10 cellular contexts compared by ENCODE assay signal in the genomic region with DNA sequence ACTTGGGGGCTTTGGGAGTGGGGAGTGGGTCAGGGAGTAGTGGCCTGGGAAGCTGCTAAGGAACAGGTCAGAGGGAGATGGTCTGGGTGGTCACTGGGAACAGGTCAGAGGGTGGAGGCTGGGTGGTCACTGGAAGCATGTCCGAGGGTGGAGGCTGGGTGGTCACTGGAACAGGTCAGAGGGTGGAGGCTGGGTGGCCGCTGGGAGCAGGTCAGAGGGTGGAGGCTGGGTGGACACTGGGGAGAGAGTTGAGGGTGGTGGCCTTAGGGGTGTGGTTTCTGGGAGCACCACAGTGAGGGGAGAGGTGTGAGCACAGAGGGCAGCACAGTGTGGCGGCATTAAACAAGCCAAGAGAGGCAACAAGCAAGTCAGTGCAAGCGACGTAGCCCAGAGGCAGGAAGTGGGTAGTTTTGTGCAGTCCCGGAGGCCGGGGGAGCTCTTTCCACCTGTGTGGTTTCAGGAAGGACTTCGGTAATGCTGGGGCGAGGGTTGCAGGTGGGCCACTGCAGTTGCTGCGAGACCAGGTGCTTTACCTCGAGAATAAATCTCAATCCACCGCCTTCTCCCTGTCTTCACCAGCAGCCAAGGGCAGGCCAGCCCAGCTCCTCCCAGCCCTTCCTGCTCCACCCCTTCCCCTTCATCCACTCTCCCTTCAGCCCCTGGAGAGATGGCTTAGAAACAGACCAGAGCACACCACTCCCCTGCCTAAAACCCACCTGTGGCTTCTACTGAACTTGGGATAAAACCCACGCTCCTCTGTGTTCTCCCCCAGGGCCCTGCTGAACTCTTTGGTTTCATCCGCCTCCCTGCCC. TPM values are rescaled to one million over a fixed set of nuclear protein-coding genes. Genes with fewer than 3 reads are reported as not detected.
DNase-seq lines count a peak whose midpoint lies in the region; ATAC-seq and TF ChIP-seq lines count a peak whose summit lies in the region.
"Had no signal": no experiment of that assay in that cellular context is flagged by ENCODE, and none has a peak within 500 bp of the region (broad histone marks: within the 10 kb centered on the region; RNA-seq: fewer than 3 reads in every experiment).

No MANE protein-coding gene starts in this region.

- H3K4ac ChIP-seq in IMR-90 (ENCODE audit: low read depth, low read length), result no peak overlapping the region

- H3K79me1 ChIP-seq in IMR-90 (ENCODE audit: low read depth in 1 of 2, low read length in 2 of 2), result no peaks in the 10 kb centered on the region

- dilution Hi-C loops in IMR-90 (cut with HindIII; ENCODE audit: low sequenced_read_pairs, unreplicated experiment), result no loop called here

- H3K27me3 ChIP-seq in IMR-90 (ENCODE audit: control insufficient read depth, insufficient read depth, low read length), result peaks cover 13% of the 10 kb centered on the region
- no peaks in the 10 kb centered on the region for H3K27me3 ChIP-seq in tibial nerve
- H3K27me3 ChIP-seq in heart right ventricle, result peaks cover 0 to 33% (median 22%) of the 10 kb centered on the region in 7 donors
- H3K27me3 ChIP-seq: pancreas had no signal

- peaks cover 9% of the 10 kb centered on the region for H3K9me1 ChIP-seq in IMR-90 (ENCODE audit: insufficient read depth, low read length)

- H3K56ac ChIP-seq in IMR-90 (ENCODE audit: extremely low read depth, insufficient read depth, low read length), result no peak overlapping the region

- no peak overlapping the region for H2BK120ac ChIP-seq in IMR-90 (ENCODE audit: low read depth, low read length)

- no peak overlapping the region for H2AK5ac ChIP-seq in IMR-90 (ENCODE audit: low read depth, low read length)

- TF ChIP-seq CTCF in IMR-90 (conservative IDR thresholded peaks at IDR 0.05; ENCODE audit: low read depth, low read length) (no peak), tibial nerve (IDR thresholded peaks at IDR 0.05) (no peak), heart right ventricle (IDR thresholded peaks at IDR 0.05) (no peak)

- H3K27me3 Mint-ChIP-seq in activated naive CD8-positive, alpha-beta T cell treated with anti-CD3 and anti-CD28 coated beads, Interleukin-2, amount 50 U/mL, for 24 hours, result no peaks in the 10 kb centered on the region

- no peaks in the 10 kb centered on the region for H3K36me3 Mint-ChIP-seq in activated naive CD8-positive, alpha-beta T cell treated with anti-CD3 and anti-CD28 coated beads, Interleukin-2, amount 50 U/mL, for 24 hours (ENCODE audit: low read depth)

- peaks cover 8% of the 10 kb centered on the region for H3K9me3 Mint-ChIP-seq in activated naive CD8-positive, alpha-beta T cell treated with anti-CD3 and anti-CD28 coated beads, Interleukin-2, amount 50 U/mL, for 24 hours

- WGBS in IMR-90 (ENCODE audit: extremely low coverage in 2 of 2, insufficient read length in 1 of 2), 2 experiments, result 52% methylated on average over 6 of the region's 14 CpGs; no CpG with 5 or more reads in 1 of the 2 experiments
- WGBS in tibial nerve, 2 donors, result 52 to 55% methylated on average over 14 of the region's 14 CpGs
- WGBS in heart right ventricle, 2 donors, result 50 to 54% methylated on average over 14 of the region's 14 CpGs

- intact Hi-C loops in IMR-90 (cut with micrococcal nuclease) (no loop called here), heart right ventricle (cut with DNase I) (loop anchor here in 1 of 10 donors (10.0 kb wide), 1 partner anchor 57 kb away; no protein-coding TSS in a partner anchor)

- no peak overlapping the region for H2AK9ac ChIP-seq in IMR-90 (replicated peaks; ENCODE audit: low read depth, low read length, poor library complexity)

- H3K36me3 ChIP-seq in IMR-90 (ENCODE audit: control insufficient read depth, insufficient read depth, low read length) (no peaks in the 10 kb centered on the region), tibial nerve (no peaks in the 10 kb centered on the region), heart right ventricle (no peaks in the 10 kb centered on the region)
- H3K36me3 ChIP-seq: pancreas had no signal

- H4K91ac ChIP-seq in IMR-90 (ENCODE audit: insufficient read depth, low read depth, low read length), result no peak overlapping the region

- ATAC-seq in IMR-90 (ENCODE audit: low read depth) (no peak), heart right ventricle (no peak)
- ATAC-seq in activated naive CD8-positive, alpha-beta T cell treated with anti-CD3 and anti-CD28 coated beads, Interleukin-2, amount 50 U/mL, for 24 hours, result peak; percentile 37
- ATAC-seq: pancreas had no signal

- H3K9me3 ChIP-seq in IMR-90 (ENCODE audit: control insufficient read depth, insufficient read depth, low read length) (peaks cover 3% of the 10 kb centered on the region; the same call in 1 of the 2 replicates), tibial nerve (no peaks in the 10 kb centered on the region), heart right ventricle (no peaks in the 10 kb centered on the region)
- H3K9me3 ChIP-seq: pancreas had no signal

- CTCF ChIA-PET in IMR-90 (lab: Yijun Ruan, JAX), result no interaction called here

- peak overlapping the region; percentile 21 for H2AFZ ChIP-seq in IMR-90 (replicated peaks; ENCODE audit: low read length, poor library complexity)

- no peak overlapping the region for H3K4me3 Mint-ChIP-seq in activated naive CD8-positive, alpha-beta T cell treated with anti-CD3 and anti-CD28 coated beads, Interleukin-2, amount 50 U/mL, for 24 hours

- H3K27ac ChIP-seq in IMR-90 (ENCODE audit: insufficient read depth, low read length), result no peak overlapping the region
- H3K27ac ChIP-seq in tibial nerve, result no peak overlapping the region
- H3K27ac ChIP-seq in heart right ventricle, result no peak overlapping the region
- H3K27ac ChIP-seq: pancreas had no signal

- H3K4me3 ChIP-seq in IMR-90 (ENCODE audit: insufficient read depth, low read depth, low read length) (no peak overlapping the region), tibial nerve (no peak overlapping the region), heart right ventricle (no peak overlapping the region)
- H3K4me3 ChIP-seq: pancreas had no signal

- H4K20me1 ChIP-seq in IMR-90 (ENCODE audit: insufficient read depth, low read length), result no peaks in the 10 kb centered on the region

- H2BK15ac ChIP-seq in IMR-90 (ENCODE audit: low read depth, low read length), result no peak overlapping the region

- H4K5ac ChIP-seq in IMR-90 (ENCODE audit: low read depth, low read length), result no peak overlapping the region

- POLR2A ChIA-PET in IMR-90 (lab: Charles Lee; ENCODE audit: unreplicated experiment), result no interaction called here

- TF ChIP-seq POLR2A in IMR-90 (IDR thresholded peaks at IDR 0.05; ENCODE audit: low read depth, low read length) (no peak), tibial nerve (IDR thresholded peaks at IDR 0.05) (no peak)

- in situ Hi-C loops in IMR-90 (cut with MboI; ENCODE audit: low sequenced_read_pairs), result no loop called here

- no peak overlapping the region for H3K27ac Mint-ChIP-seq in activated naive CD8-positive, alpha-beta T cell treated with anti-CD3 and anti-CD28 coated beads, Interleukin-2, amount 50 U/mL, for 24 hours

- H3K14ac ChIP-seq in IMR-90 (replicated peaks; ENCODE audit: low read depth, low read length), result no peak overlapping the region

- no peaks in the 10 kb centered on the region for H3K4me1 ChIP-seq in IMR-90 (ENCODE audit: control insufficient read depth, insufficient read depth, low read length)
- no peaks in the 10 kb centered on the region for H3K4me1 ChIP-seq in tibial nerve
- H3K4me1 ChIP-seq in heart right ventricle, result no peaks in the 10 kb centered on the region
- H3K4me1 ChIP-seq: pancreas had no signal

- TF ChIP-seq RAD21 in IMR-90 (IDR thresholded peaks at IDR 0.05; ENCODE audit: low read length), result no peak

- no peak for TF ChIP-seq EP300 in tibial nerve (IDR thresholded peaks at IDR 0.05)

- H3K9ac ChIP-seq in IMR-90 (ENCODE audit: low read depth, low read length), result no peak overlapping the region

- DNase-seq in IMR-90 (no peak), tibial nerve (ENCODE audit: low spot score in 2 of 2) (no peak), superior temporal gyrus (ENCODE audit: extremely low spot score) (no peak), DMS53 treated with DMSO at 0.1 percent for 48 hours (lab: John Stamatoyannopoulos, UW; ENCODE audit: unreplicated experiment) (no peak), heart right ventricle (no peak)
- DNase-seq in activated CD4-positive, alpha-beta T cell treated with anti-CD3 and anti-CD28 coated beads for 24 hours (ENCODE audit: low read depth in 2 of 2), result peak; percentile 14 to 20
- DNase-seq in activated naive CD8-positive, alpha-beta T cell treated with anti-CD3 and anti-CD28 coated beads, Interleukin-2, amount 50 U/mL, for 24 hours, result peak; percentile 24
- peak; percentile 27 for DNase-seq in stimulated activated CD4-positive, alpha-beta T cell treated with anti-CD3 and anti-CD28 coated beads, Interleukin-4, amount 100 ng/mL, for 1 hour
- DNase-seq: DMS79 treated with DMSO at 0.1 percent for 48 hours, pancreas had no signal

- no peak overlapping the region for H3K23ac ChIP-seq in IMR-90 (ENCODE audit: low read depth, low read length)

- no TSS peak for BruUV-seq in IMR-90 (replicated peaks; lab: Mats Ljungman, UMichigan)

- no peak overlapping the region for H3K4me2 ChIP-seq in IMR-90 (ENCODE audit: low read depth, low read length)

- H3K18ac ChIP-seq in IMR-90 (ENCODE audit: low read depth, low read length), result no peak overlapping the region

- H2BK20ac ChIP-seq in IMR-90 (ENCODE audit: low read depth, low read length), result no peak overlapping the region

- no peak overlapping the region for H2BK5ac ChIP-seq in IMR-90 (ENCODE audit: low read depth, low read length, poor library complexity, severe bottlenecking)

- no peak overlapping the region for H4K8ac ChIP-seq in IMR-90 (ENCODE audit: low read depth in 2 of 2, low read length in 2 of 2)

- peaks cover 14% of the 10 kb centered on the region for H3K4me1 Mint-ChIP-seq in activated naive CD8-positive, alpha-beta T cell treated with anti-CD3 and anti-CD28 coated beads, Interleukin-2, amount 50 U/mL, for 24 hours

RNA-seq across cellular contexts. Expression of a gene that starts 3.2 kb away (rescaled TPM):
- total RNA-seq in IMR-90 (2012; rRNA removed) (under 0.01 TPM in 1 of 2 replicates, not detected in the other), tibial nerve (under 1 TPM; 0.42 to 0.78 (median 0.52) TPM), heart right ventricle (under 1 TPM in 5 of 10 donors, not detected in 5; 0.04 to 0.06 (median 0.05) TPM)
- polyA plus RNA-seq in IMR-90 (2012; rRNA removed) (0.01 and 0.02 TPM in 2 replicates), heart right ventricle (under 1 TPM in 1 of 2 donors, not detected in 1; under 0.01 TPM)
- 0.01 TPM in 2 replicates for polyA plus RNA-seq in IMR-90 (2012; cell fraction: cytosol; rRNA removed)
- polyA plus RNA-seq in IMR-90 (2012; cell fraction: nucleus; rRNA removed; ENCODE audit: low replicate concordance), result 0.03 and 0.05 TPM in 2 replicates

RNA-seq across cellular contexts. Expression of a gene that starts 34.8 kb away (rescaled TPM):
- total RNA-seq in IMR-90 (2012; rRNA removed), result 33.0 and 33.6 TPM in 2 replicates
- polyA plus RNA-seq in IMR-90 (2012; rRNA removed), result 95.4 and 117 TPM in 2 replicates
- polyA plus RNA-seq in IMR-90 (2012; cell fraction: cytosol; rRNA removed), result 117 and 206 TPM in 2 replicates
- 65.7 and 74.5 TPM in 2 replicates for polyA plus RNA-seq in IMR-90 (2012; cell fraction: nucleus; rRNA removed; ENCODE audit: low replicate concordance)
- total RNA-seq in tibial nerve, result 100 to 1,000 TPM; 178 to 206 (median 197) TPM
- 10 to 100 TPM; 31.3 to 64.0 (median 37.2) TPM for total RNA-seq in heart right ventricle
- 100 to 1,000 TPM; 154 to 222 TPM for polyA plus RNA-seq in heart right ventricle

RNA-seq across cellular contexts. Expression of a gene that starts 47.0 kb away (rescaled TPM):
- total RNA-seq in IMR-90 (2012; rRNA removed), result 136 and 148 TPM in 2 replicates
- 662 and 949 TPM in 2 replicates for polyA plus RNA-seq in IMR-90 (2012; rRNA removed)
- 533 and 881 TPM in 2 replicates for polyA plus RNA-seq in IMR-90 (2012; cell fraction: cytosol; rRNA removed)
- 1,013 and 1,510 TPM in 2 replicates for polyA plus RNA-seq in IMR-90 (2012; cell fraction: nucleus; rRNA removed; ENCODE audit: low replicate concordance)
- 100 to 1,000 TPM; 347 to 405 (median 390) TPM for total RNA-seq in tibial nerve
- 100 to 1,000 TPM in 9 of 10 donors, 10 to 100 TPM in 1; 95.2 to 319 (median 133) TPM for total RNA-seq in heart right ventricle
- 100 to 1,000 TPM; 439 to 637 TPM for polyA plus RNA-seq in heart right ventricle

Comparison
In these comparisons a context has a peak if more than half of its experiments do, and no peak if none do; other contexts are left out.
1. DNase-seq: peak in activated CD4-positive, alpha-beta T cell treated with anti-CD3 and anti-CD28 coated beads for 24 hours (2 of 2), activated naive CD8-positive, alpha-beta T cell treated with anti-CD3 and anti-CD28 coated beads, Interleukin-2, amount 50 U/mL, for 24 hours (single experiment) and stimulated activated CD4-positive, alpha-beta T cell treated with anti-CD3 and anti-CD28 coated beads, Interleukin-4, amount 100 ng/mL, for 1 hour (single experiment); none in IMR-90 (single experiment), tibial nerve (0 of 2), superior temporal gyrus (single experiment), DMS53 treated with DMSO at 0.1 percent for 48 hours (single experiment) and heart right ventricle (0 of 2).